In the genomic region with DNA sequence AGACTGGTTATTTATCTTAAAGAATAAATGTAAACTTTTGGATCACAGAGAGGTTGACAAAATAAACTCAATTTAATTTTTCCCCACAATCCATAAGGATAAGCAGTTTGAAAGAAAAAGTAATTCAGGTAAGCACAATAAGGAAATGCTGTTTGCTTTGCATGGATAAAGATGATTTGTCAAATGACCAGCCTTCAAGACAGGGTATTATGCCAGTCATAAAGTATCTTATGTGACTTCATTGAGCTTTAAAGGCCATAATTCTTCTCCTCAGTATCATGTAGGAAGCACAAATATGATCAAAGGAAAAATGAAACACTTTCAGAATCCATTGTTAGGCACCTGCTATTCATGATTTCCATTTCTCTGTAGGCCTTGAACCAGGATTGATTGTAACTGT, we compare ENCODE assay signal across 32 cellular contexts.
A peak's percentile ranks its signal among the peaks of the same experiment; 100 is the strongest.
DNase-seq lines count a peak whose midpoint lies in the region; ATAC-seq and TF ChIP-seq lines count a peak whose summit lies in the region.
"Had no signal": no experiment of that assay in that cellular context is flagged by ENCODE, and none has a peak within 500 bp of the region (broad histone marks: within the 10 kb centered on the region; RNA-seq: fewer than 3 reads in every experiment).

No MANE protein-coding gene starts in this region.

- POLR2A ChIA-PET in WTC11 (lab: Charles Lee): interaction anchor here (0.5 to 1.4 kb wide), 2 partner anchors 354 to 473 kb away, joined by 3 to 4 read pairs; partner anchors contain the start of gene MED7

- no peaks in the 10 kb centered on the region for H3K9me3 ChIP-seq in mucosa of descending colon
- H3K9me3 ChIP-seq: A549; BE2C; BLaER1; BLaER1 treated with 17β-estradiol and CSF1 and Interleukin-3, amounts not matched to agents 10 nM and 100 nM; Caco-2 had no signal

- ATAC-seq in left colon (peak; percentile 52), mucosa of descending colon (peak; percentile 51), WTC11 (no peak)
- ATAC-seq: A549; CD8-positive, alpha-beta T cell had no signal

- no peak overlapping the region for H3K27ac Mint-ChIP-seq in WTC11
- H3K27ac Mint-ChIP-seq: B cell; CD14-positive monocyte; CD4-positive, alpha-beta memory T cell; CD4-positive, alpha-beta T cell; CD4-positive, CD25-positive, alpha-beta regulatory T cell; CD8-positive, alpha-beta memory T cell; CD8-positive, alpha-beta T cell had no signal

- intact Hi-C loops in left colon (cut with DNase I, micrococcal nuclease): no loop called here
- intact Hi-C loops in mucosa of descending colon (cut with DNase I, micrococcal nuclease): no loop called here

- peaks cover 4% of the 10 kb centered on the region for H3K9me3 Mint-ChIP-seq in WTC11
- H3K9me3 Mint-ChIP-seq: CD4-positive, alpha-beta memory T cell; CD4-positive, alpha-beta T cell; CD4-positive, CD25-positive, alpha-beta regulatory T cell; CD8-positive, alpha-beta memory T cell; CD8-positive, alpha-beta T cell had no signal

- no peak overlapping the region for H3K4me3 ChIP-seq in mucosa of descending colon
- H3K4me3 ChIP-seq: A549; BLaER1; BLaER1 treated with 17β-estradiol and CSF1 and Interleukin-3, amounts not matched to agents 10 nM and 100 nM had no signal

- H3K4me3 Mint-ChIP-seq in WTC11: no peak overlapping the region
- H3K4me3 Mint-ChIP-seq: B cell; CD14-positive monocyte; CD4-positive, alpha-beta memory T cell; CD4-positive, alpha-beta T cell; CD4-positive, CD25-positive, alpha-beta regulatory T cell; CD8-positive, alpha-beta memory T cell; CD8-positive, alpha-beta T cell had no signal

- TF ChIP-seq CTCF in VCaP (conservative IDR thresholded peaks at IDR 0.05) (no peak), mucosa of descending colon (IDR thresholded peaks at IDR 0.05) (no peak), WTC11 (IDR thresholded peaks at IDR 0.05) (no peak)

- H3K27me3 Mint-ChIP-seq in WTC11 (ENCODE audit: low read depth): no peaks in the 10 kb centered on the region; the same call in 1 of the 2 replicates
- H3K27me3 Mint-ChIP-seq: CD4-positive, alpha-beta T cell had no signal

- H3K36me3 ChIP-seq in mucosa of descending colon (ENCODE audit: low read depth): no peaks in the 10 kb centered on the region
- H3K36me3 ChIP-seq: BE2C; BLaER1; BLaER1 treated with 17β-estradiol and CSF1 and Interleukin-3, amounts not matched to agents 10 nM and 100 nM had no signal

- no peaks in the 10 kb centered on the region for H3K36me3 Mint-ChIP-seq in WTC11
- H3K36me3 Mint-ChIP-seq: CD14-positive monocyte; CD4-positive, alpha-beta memory T cell; CD4-positive, CD25-positive, alpha-beta regulatory T cell; CD8-positive, alpha-beta memory T cell; CD8-positive, alpha-beta T cell had no signal

- no peak for DNase-seq in left colon
- DNase-seq in mucosa of descending colon: no peak
- DNase-seq in HUDEP-2 (lab: John Stamatoyannopoulos, UW; ENCODE audit: unreplicated experiment in 76 of 76): no peak
- DNase-seq in WTC11 (ENCODE audit: low spot score): no peak
- no peak for DNase-seq in NCI-H2227 treated with DMSO at 0.1 percent for 48 hours (lab: John Stamatoyannopoulos, UW)
- DNase-seq: 8988T; ACHN; AML-193; BE2C; C1 segment of cervical spinal cord; Caco-2; Calu3; CD4-positive, alpha-beta memory T cell; CD4-positive, alpha-beta T cell; CD4-positive, CD25-positive, alpha-beta regulatory T cell; CD8-positive, alpha-beta memory T cell; CD8-positive, alpha-beta T cell; COR-L47; DMS 273 treated with DMSO at 0.1 percent for 48 hours; DMS153; DMS53; DMS79 treated with DMSO at 0.1 percent for 48 hours; DND-41; EL had no signal

- peak overlapping the region; percentile 91 for H3K27ac ChIP-seq in VCaP
- H3K27ac ChIP-seq: 22Rv1; A549; BLaER1; BLaER1 treated with 17β-estradiol and CSF1 and Interleukin-3, amounts not matched to agents 10 nM and 100 nM; C4-2B had no signal

- no peaks in the 10 kb centered on the region for H3K4me1 ChIP-seq in mucosa of descending colon (ENCODE audit: low read depth)
- H3K4me1 ChIP-seq: A549, BE2C had no signal

- peaks cover 42% of the 10 kb centered on the region for H3K4me1 Mint-ChIP-seq in WTC11
- H3K4me1 Mint-ChIP-seq: B cell; CD14-positive monocyte; CD4-positive, alpha-beta memory T cell; CD4-positive, CD25-positive, alpha-beta regulatory T cell; CD8-positive, alpha-beta memory T cell had no signal

- CTCF ChIA-PET in WTC11 (lab: Charles Lee): no interaction called here

TF ChIP-seq in WTC11, 78 proteins besides CTCF, POLR2A, EP300 and RAD21 (continues in another document):
- TF ChIP-seq FOXK1 (CRISPR knock-in tag; IDR thresholded peaks at IDR 0.05) (no peak), MAX (CRISPR knock-in tag; IDR thresholded peaks at IDR 0.05) (no peak), ZNF671 (CRISPR knock-in tag; IDR thresholded peaks at IDR 0.05) (no peak), ZNF219 (CRISPR knock-in tag; IDR thresholded peaks at IDR 0.05; ENCODE audit: borderline replicate concordance) (no peak), ZNF512 (CRISPR knock-in tag; IDR thresholded peaks at IDR 0.05; ENCODE audit: borderline replicate concordance) (no peak), MLX (CRISPR knock-in tag; IDR thresholded peaks at IDR 0.05) (no peak), ZNF232 (CRISPR knock-in tag; IDR thresholded peaks at IDR 0.05) (no peak), AR (CRISPR knock-in tag; IDR thresholded peaks at IDR 0.05) (no peak), FOXJ3 (CRISPR knock-in tag; IDR thresholded peaks at IDR 0.05; ENCODE audit: borderline replicate concordance) (no peak), CREB1 (CRISPR knock-in tag; IDR thresholded peaks at IDR 0.05) (no peak), ETV6 (CRISPR knock-in tag; IDR thresholded peaks at IDR 0.05) (no peak), ESRRA (CRISPR knock-in tag; IDR thresholded peaks at IDR 0.05; ENCODE audit: borderline replicate concordance) (no peak)
- TF ChIP-seq, protein P1, sequence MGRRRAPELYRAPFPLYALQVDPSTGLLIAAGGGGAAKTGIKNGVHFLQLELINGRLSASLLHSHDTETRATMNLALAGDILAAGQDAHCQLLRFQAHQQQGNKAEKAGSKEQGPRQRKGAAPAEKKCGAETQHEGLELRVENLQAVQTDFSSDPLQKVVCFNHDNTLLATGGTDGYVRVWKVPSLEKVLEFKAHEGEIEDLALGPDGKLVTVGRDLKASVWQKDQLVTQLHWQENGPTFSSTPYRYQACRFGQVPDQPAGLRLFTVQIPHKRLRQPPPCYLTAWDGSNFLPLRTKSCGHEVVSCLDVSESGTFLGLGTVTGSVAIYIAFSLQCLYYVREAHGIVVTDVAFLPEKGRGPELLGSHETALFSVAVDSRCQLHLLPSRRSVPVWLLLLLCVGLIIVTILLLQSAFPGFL (CRISPR knock-in tag; IDR thresholded peaks at IDR 0.05; ENCODE audit: borderline replicate concordance): no peak
- TF ChIP-seq, protein P2, sequence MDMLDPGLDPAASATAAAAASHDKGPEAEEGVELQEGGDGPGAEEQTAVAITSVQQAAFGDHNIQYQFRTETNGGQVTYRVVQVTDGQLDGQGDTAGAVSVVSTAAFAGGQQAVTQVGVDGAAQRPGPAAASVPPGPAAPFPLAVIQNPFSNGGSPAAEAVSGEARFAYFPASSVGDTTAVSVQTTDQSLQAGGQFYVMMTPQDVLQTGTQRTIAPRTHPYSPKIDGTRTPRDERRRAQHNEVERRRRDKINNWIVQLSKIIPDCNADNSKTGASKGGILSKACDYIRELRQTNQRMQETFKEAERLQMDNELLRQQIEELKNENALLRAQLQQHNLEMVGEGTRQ (CRISPR knock-in tag; IDR thresholded peaks at IDR 0.05): no peak
